14 cellular contexts compared by ENCODE assay signal in the genomic region with DNA sequence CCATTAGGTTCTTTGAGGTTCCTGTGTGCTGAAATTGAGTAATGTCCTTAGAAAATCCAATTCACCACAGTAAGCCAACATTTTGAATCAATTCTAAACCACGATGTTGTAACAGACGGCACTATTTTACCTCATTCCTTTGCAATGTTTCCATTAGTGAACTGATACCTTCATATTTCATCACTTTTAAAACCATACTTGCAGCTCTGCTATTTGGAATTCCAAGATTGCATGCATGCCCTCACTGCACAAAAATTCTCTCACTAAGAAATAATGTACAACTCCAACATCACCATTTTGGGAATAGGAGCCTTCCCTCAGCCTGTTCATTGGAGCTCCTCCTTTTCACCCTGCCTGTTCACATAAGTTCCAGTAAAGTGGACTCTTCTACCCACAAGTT.
DNase-seq lines count a peak whose midpoint lies in the region; ATAC-seq and TF ChIP-seq lines count a peak whose summit lies in the region.
"Had no signal": no experiment of that assay in that cellular context is flagged by ENCODE, and none has a peak within 500 bp of the region (broad histone marks: within the 10 kb centered on the region; RNA-seq: fewer than 3 reads in every experiment).

No MANE protein-coding gene starts in this region.

- H3K27me3 ChIP-seq in MM.1S (replicated peaks; ENCODE audit: insufficient read depth, low read length) (no peaks in the 10 kb centered on the region), spleen (replicated peaks in 1 of 7) (peaks cover 0 to 4% (median 0%) of the 10 kb centered on the region in 7 donors)
- H3K27me3 ChIP-seq: cardiac muscle cell had no signal

- H3K9me2 ChIP-seq in MM.1S (replicated peaks; ENCODE audit: insufficient read depth, low read length): no peaks in the 10 kb centered on the region

- H3K79me2 ChIP-seq in MM.1S (ENCODE audit: low read length): no peaks in the 10 kb centered on the region

- H3K4me1 ChIP-seq in MM.1S (ENCODE audit: low read length) (peaks cover 23% of the 10 kb centered on the region), spleen (no peaks in the 10 kb centered on the region)

- 48 to 78% (median 59%) methylated on average over 2 of the region's 2 CpGs for WGBS in spleen, 5 donors

- no peak overlapping the region for H3K27ac ChIP-seq in MM.1S (ENCODE audit: low read length)
- no peak overlapping the region for H3K27ac ChIP-seq in spleen
- H3K27ac ChIP-seq: cardiac muscle cell had no signal

- 0 out of 2 replicates have a peak overlapping the region, but pooled peaks have one; percentile 28 for H2AFZ ChIP-seq in MM.1S (ENCODE audit: low read length)

- no peak for TF ChIP-seq POLR2A in spleen (IDR thresholded peaks at IDR 0.05)

- H3K4me2 ChIP-seq in MM.1S (ENCODE audit: low read depth, low read length): peak overlapping the region; percentile 16; the same call in 1 of the 2 replicates

- no peak for TF ChIP-seq CTCF in AG09319 (IDR thresholded peaks at IDR 0.05; ENCODE audit: low read depth, low read length)
- TF ChIP-seq CTCF in MM.1S (IDR thresholded peaks at IDR 0.05; ENCODE audit: low read length): no peak
- no peak for TF ChIP-seq CTCF in cardiac fibroblast (IDR thresholded peaks at IDR 0.05; ENCODE audit: low read depth, low read length)
- no peak for TF ChIP-seq CTCF in spleen (IDR thresholded peaks at IDR 0.05 in 8 of 11, conservative IDR thresholded peaks at IDR 0.05 in 3 of 11)

- ATAC-seq in HG02571 (IDR thresholded peaks at IDR 0.05; ENCODE audit: unreplicated experiment): no peak
- ATAC-seq: CD8-positive, alpha-beta T cell; stimulated activated naive CD8-positive, alpha-beta T cell treated with anti-CD3 and anti-CD28 coated beads, Interleukin-15, amount 100 ng/mL, for 72 hours; T-helper 17 cell had no signal

- no peaks in the 10 kb centered on the region for H3K9me3 ChIP-seq in MM.1S (replicated peaks; ENCODE audit: insufficient read depth, low read length)
- H3K9me3 ChIP-seq in spleen: no peaks in the 10 kb centered on the region

- H3K4me3 ChIP-seq in MM.1S (ENCODE audit: low read length) (no peak overlapping the region), cardiac fibroblast (replicated peaks in 1 of 2; ENCODE audit: low read depth in 2 of 2, low read length in 2 of 2) (no peak overlapping the region), spleen (no peak overlapping the region)
- H3K4me3 ChIP-seq: cardiac muscle cell had no signal

- no peaks in the 10 kb centered on the region for H4K20me1 ChIP-seq in MM.1S (ENCODE audit: insufficient read depth, low read length)

- DNase-seq in AG09319 (ENCODE audit: extremely low read depth, low read depth): peak; percentile 88
- no peak for DNase-seq in MM.1S
- DNase-seq in cardiac fibroblast (ENCODE audit: low read depth in 2 of 2): peak; percentile 89 to 94
- peak; percentile 59 for DNase-seq in myocyte (ENCODE audit: low read depth)
- DNase-seq in NCI-H2107 (lab: John Stamatoyannopoulos, UW): no peak
- DNase-seq in spleen: no peak
- DNase-seq in activated effector memory CD4-positive, alpha-beta T cell treated with Interleukin-2 at 50 U/mL for 16 hours: no peak
- DNase-seq: CD8-positive, alpha-beta T cell; Karpas-422; NCI-H69; stimulated activated naive CD8-positive, alpha-beta T cell treated with anti-CD3 and anti-CD28 coated beads, Interleukin-15, amount 100 ng/mL, for 72 hours; T-helper 17 cell had no signal

- intact Hi-C loops in spleen (cut with DNase I; ENCODE audit: low total_unique reads): no loop called here

- H3K36me3 ChIP-seq in MM.1S (replicated peaks; ENCODE audit: insufficient read depth, low read length) (no peaks in the 10 kb centered on the region), spleen (no peaks in the 10 kb centered on the region)
- H3K36me3 ChIP-seq: cardiac muscle cell had no signal

- no peaks in the 10 kb centered on the region for H3F3A ChIP-seq in MM.1S (ENCODE audit: insufficient read depth, low read length)

- H3K9ac ChIP-seq in MM.1S (ENCODE audit: low read length): no peak overlapping the region

Comparison
In these comparisons a context has a peak if more than half of its experiments do, and no peak if none do; other contexts are left out.
1. DNase-seq: peak in AG09319 (single experiment), cardiac fibroblast (2 of 2) and myocyte (single experiment); none in MM.1S (single experiment), NCI-H2107 (single experiment), spleen (single experiment) and activated effector memory CD4-positive, alpha-beta T cell treated with Interleukin-2 at 50 U/mL for 16 hours (single experiment).